Comparison of ENCODE assay signal across 25 cellular contexts in the genomic region with DNA sequence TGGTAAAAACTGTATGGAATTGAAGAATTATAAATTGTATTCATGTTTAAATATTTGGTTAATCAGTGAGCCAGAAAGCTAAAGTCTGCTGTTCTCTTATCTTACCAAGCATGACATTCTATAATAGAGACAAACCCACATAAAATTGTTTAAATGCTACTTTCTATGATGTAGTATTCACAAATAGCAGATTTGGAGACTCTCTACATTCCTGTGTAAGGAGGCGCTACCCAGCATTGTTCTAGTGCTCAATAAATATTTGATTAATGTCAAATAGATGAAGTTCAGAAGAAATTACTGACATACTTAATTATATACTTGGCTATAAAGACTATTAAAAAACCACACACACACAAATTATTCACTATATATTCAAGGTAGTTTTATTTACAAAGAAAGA.
"Had no signal": no experiment of that assay in that cellular context is flagged by ENCODE, and none has a peak within 500 bp of the region (broad histone marks: within the 10 kb centered on the region; RNA-seq: fewer than 3 reads in every experiment).

No MANE protein-coding gene starts in this region.

- H3K27ac ChIP-seq: RWPE1, SJCRH30 had no signal

- H3K4me1 Mint-ChIP-seq: activated CD4-positive, alpha-beta T cell treated with anti-CD3 and anti-CD28 coated beads, Interleukin-2, amount 10 ng/mL, durations not matched to agents 24 days and 14 days; activated CD8-positive, alpha-beta memory T cell treated with anti-CD3 and anti-CD28 coated beads, Interleukin-2, amount 10 ng/mL, durations not matched to agents 7 days and 5 days; activated naive CD8-positive, alpha-beta T cell treated with anti-CD3 and anti-CD28 coated beads, Interleukin-2, amount 50 U/mL, for 24 hours; T-cell had no signal

- ATAC-seq: activated CD8-positive, alpha-beta memory T cell treated with anti-CD3 and anti-CD28 coated beads, Interleukin-2, amount 10 ng/mL, durations not matched to agents 7 days and 5 days; activated naive CD8-positive, alpha-beta T cell treated with anti-CD3 and anti-CD28 coated beads, Interleukin-2, amount 50 U/mL, for 24 hours; HepG2; T-cell had no signal

- H3K27me3 Mint-ChIP-seq: activated B cell treated with CpG ODN at 0.5 μM for 24 hours had no signal

- H3K9me3 Mint-ChIP-seq: activated B cell treated with CpG ODN at 0.5 μM for 24 hours; activated CD4-positive, alpha-beta T cell treated with anti-CD3 and anti-CD28 coated beads, Interleukin-2, amount 10 ng/mL, durations not matched to agents 24 days and 14 days; activated naive CD4-positive, alpha-beta T cell treated with anti-CD3 and anti-CD28 coated beads, Interleukin-2, amount 50 U/mL, for 72 hours; activated naive CD8-positive, alpha-beta T cell treated with anti-CD3 and anti-CD28 coated beads, Interleukin-2, amount 50 U/mL, for 24 hours; activated T-cell treated with anti-CD3 and anti-CD28 coated beads, Interleukin-2, amount 50 U/mL, for 24 hours; activated T-helper 1 cell treated with anti-CD3 and anti-CD28 coated beads, Interleukin-12 subunit alpha, Interleukin-12 subunit beta, Interleukin-2, Interleukin-4 antibody, amounts not matched to agents 30 ng/mL and 10 ng/mL and 1 ng/mL, durations not matched to agents 14 hours and 24 hours and 36 hours; T-cell had no signal

- H3K27me3 ChIP-seq: SJCRH30 had no signal

- H3K4me3 ChIP-seq: SJCRH30 had no signal

- H3K36me3 ChIP-seq: SJCRH30 had no signal

- H3K4me3 Mint-ChIP-seq: activated B cell treated with CpG ODN at 0.5 μM for 24 hours; activated CD4-positive, alpha-beta T cell treated with anti-CD3 and anti-CD28 coated beads, Interleukin-2, amount 10 ng/mL, durations not matched to agents 24 days and 14 days; activated CD8-positive, alpha-beta memory T cell treated with anti-CD3 and anti-CD28 coated beads, Interleukin-2, amount 10 ng/mL, durations not matched to agents 7 days and 5 days; activated naive CD8-positive, alpha-beta T cell treated with anti-CD3 and anti-CD28 coated beads, Interleukin-2, amount 50 U/mL, for 24 hours; activated T-cell treated with anti-CD3 and anti-CD28 coated beads, Interleukin-2, amount 50 U/mL, for 24 hours; activated T-helper 1 cell treated with anti-CD3 and anti-CD28 coated beads, Interleukin-12 subunit alpha, Interleukin-12 subunit beta, Interleukin-2, Interleukin-4 antibody, amounts not matched to agents 30 ng/mL and 10 ng/mL and 1 ng/mL, durations not matched to agents 14 hours and 24 hours and 36 hours; T-cell had no signal

- H3K36me3 Mint-ChIP-seq: activated CD8-positive, alpha-beta memory T cell treated with anti-CD3 and anti-CD28 coated beads, Interleukin-2, amount 10 ng/mL, durations not matched to agents 7 days and 5 days; activated naive CD4-positive, alpha-beta T cell treated with anti-CD3 and anti-CD28 coated beads, Interleukin-2, amount 50 U/mL, for 72 hours; T-cell had no signal

- H3K9me3 ChIP-seq: SJCRH30 had no signal

- H3K27ac Mint-ChIP-seq: activated B cell treated with CpG ODN at 0.5 μM for 24 hours; activated CD4-positive, alpha-beta T cell treated with anti-CD3 and anti-CD28 coated beads, Interleukin-2, amount 10 ng/mL, durations not matched to agents 24 days and 14 days; activated CD8-positive, alpha-beta memory T cell treated with anti-CD3 and anti-CD28 coated beads, Interleukin-2, amount 10 ng/mL, durations not matched to agents 7 days and 5 days; activated naive CD4-positive, alpha-beta T cell treated with anti-CD3 and anti-CD28 coated beads, Interleukin-2, amount 50 U/mL, for 72 hours; activated naive CD8-positive, alpha-beta T cell treated with anti-CD3 and anti-CD28 coated beads, Interleukin-2, amount 50 U/mL, for 24 hours; activated T-cell treated with anti-CD3 and anti-CD28 coated beads, Interleukin-2, amount 50 U/mL, for 24 hours; activated T-helper 1 cell treated with anti-CD3 and anti-CD28 coated beads, Interleukin-12 subunit alpha, Interleukin-12 subunit beta, Interleukin-2, Interleukin-4 antibody, amounts not matched to agents 30 ng/mL and 10 ng/mL and 1 ng/mL, durations not matched to agents 14 hours and 24 hours and 36 hours; T-cell had no signal

- DNase-seq: activated B cell treated with CpG ODN at 0.5 μM for 24 hours; activated CD4-positive, alpha-beta T cell treated with anti-CD3 and anti-CD28 coated beads for 1 hour; activated CD4-positive, alpha-beta T cell treated with anti-CD3 and anti-CD28 coated beads, Interleukin-2, amount 10 ng/mL, durations not matched to agents 24 days and 14 days; activated CD4-positive, alpha-beta T cell treated with anti-CD3 and anti-CD28 coated beads, Interleukin-2, amount 50 U/mL, for 48 hours; activated CD8-positive, alpha-beta memory T cell treated with anti-CD3 and anti-CD28 coated beads, Interleukin-2, amount 10 ng/mL, durations not matched to agents 7 days and 5 days; activated effector memory CD4-positive, alpha-beta T cell treated with Interleukin-2 at 50 U/mL for 16 hours; activated naive CD4-positive, alpha-beta T cell treated with Interleukin-2 at 50 U/mL for 16 hours; activated naive CD8-positive, alpha-beta T cell treated with anti-CD3 and anti-CD28 coated beads, Interleukin-2, amount 50 U/mL, for 24 hours; activated T-cell treated with anti-CD3 and anti-CD28 coated beads, Interleukin-2, amount 50 U/mL, for 24 hours; amygdala; NCI-H1105 treated with DMSO at 0.1 percent for 48 hours; NCI-H146; NCI-H1930; NCI-H2171 treated with DMSO at 0.1 percent for 48 hours; NCI-H345; NCI-H510A; NCI-H526 treated with DMSO at 0.1 percent for 48 hours; Right ventricle myocardium superior; T1000 had no signal
